Comparison of ENCODE assay signal across 23 cellular contexts in genomic region chr12:64265839-64266238, GRCh38.
"Had no signal": no experiment of that assay in that cellular context is flagged by ENCODE, and none has a peak within 500 bp of the region (broad histone marks: within the 10 kb centered on the region; RNA-seq: fewer than 3 reads in every experiment).

No MANE protein-coding gene starts in this region.

- H3K4me1 ChIP-seq: left lung, parathyroid adenoma had no signal

- H3K79me2 ChIP-seq: parathyroid adenoma had no signal

- H3K36me3 ChIP-seq: left lung, thyroid gland had no signal

- H3K27me3 Mint-ChIP-seq: activated T-cell treated with anti-CD3 and anti-CD28 coated beads, Interleukin-2, amount 50 U/mL, for 24 hours; brain; dendritic cell treated with granulocyte-macrophage colony-stimulating factor and Interleukin-4, amounts not matched to agents 40 ng/mL and 50 ng/mL, for 4 days; naive B cell had no signal

- H3K36me3 Mint-ChIP-seq: brain, naive B cell had no signal

- H3K9ac ChIP-seq: parathyroid adenoma had no signal

- H3K27me3 ChIP-seq: left lung, thyroid gland had no signal

- FAIRE-seq: endometrium had no signal

- DNase-seq: activated CD4-positive, alpha-beta T cell treated with anti-CD3 and anti-CD28 coated beads, Interleukin-2, amount 10 ng/mL, durations not matched to agents 24 days and 14 days; activated naive CD4-positive, alpha-beta T cell; activated T-cell treated with anti-CD3 and anti-CD28 coated beads, Interleukin-2, amount 50 U/mL, for 24 hours; effector CD4-positive, alpha-beta T cell; kidney glomerular epithelial cell; left lung; naive B cell; nucleus accumbens; right cardiac atrium; stimulated activated CD4-positive, alpha-beta T cell treated with anti-CD3 and anti-CD28 coated beads, Interleukin-4, amount 100 ng/mL, for 4 hours; substantia nigra; T1000; thyroid gland had no signal

- H3K9me3 ChIP-seq: left lung, thyroid gland had no signal

- H3K4me1 Mint-ChIP-seq: activated CD4-positive, alpha-beta T cell treated with anti-CD3 and anti-CD28 coated beads, Interleukin-2, amount 10 ng/mL, durations not matched to agents 24 days and 14 days; brain; naive B cell had no signal

- H3K4me3 ChIP-seq: left lung, lung, thyroid gland had no signal

- H3K9me3 Mint-ChIP-seq: activated CD4-positive, alpha-beta T cell treated with anti-CD3 and anti-CD28 coated beads, Interleukin-2, amount 10 ng/mL, durations not matched to agents 24 days and 14 days; activated T-cell treated with anti-CD3 and anti-CD28 coated beads, Interleukin-2, amount 50 U/mL, for 24 hours; activated T-helper 2 cell treated with anti-CD3 and anti-CD28 coated beads, Interferon-gamma antibody, Interleukin-2, Interleukin-4, amounts not matched to agents 10 μg/mL and 5 μg/mL and 100 μg/mL, durations not matched to agents 14 hours and 24 hours and 36 hours; brain; dendritic cell treated with granulocyte-macrophage colony-stimulating factor and Interleukin-4, amounts not matched to agents 40 ng/mL and 50 ng/mL, for 4 days; naive B cell; stimulated activated naive CD8-positive, alpha-beta T cell treated with anti-CD3 and anti-CD28 coated beads, Interleukin-15, Interleukin-2, amounts not matched to agents 100 ng/mL and 50 ng/mL, for 24 hours; T-helper 1 cell treated with Interleukin-12 subunit alpha and Interleukin-12 subunit beta and Interleukin-4 antibody, amounts not matched to agents 30 μg/mL and 1 μg/mL, for 36 hours had no signal

- H3K27ac Mint-ChIP-seq: activated CD4-positive, alpha-beta T cell treated with anti-CD3 and anti-CD28 coated beads, Interleukin-2, amount 10 ng/mL, durations not matched to agents 24 days and 14 days; activated T-cell treated with anti-CD3 and anti-CD28 coated beads, Interleukin-2, amount 50 U/mL, for 24 hours; activated T-helper 2 cell treated with anti-CD3 and anti-CD28 coated beads, Interferon-gamma antibody, Interleukin-2, Interleukin-4, amounts not matched to agents 10 μg/mL and 5 μg/mL and 100 μg/mL, durations not matched to agents 14 hours and 24 hours and 36 hours; brain; dendritic cell treated with granulocyte-macrophage colony-stimulating factor and Interleukin-4, amounts not matched to agents 40 ng/mL and 50 ng/mL, for 4 days; naive B cell; stimulated activated naive CD8-positive, alpha-beta T cell treated with anti-CD3 and anti-CD28 coated beads, Interleukin-15, Interleukin-2, amounts not matched to agents 100 ng/mL and 50 ng/mL, for 24 hours; T-helper 1 cell treated with Interleukin-12 subunit alpha and Interleukin-12 subunit beta and Interleukin-4 antibody, amounts not matched to agents 30 μg/mL and 1 μg/mL, for 36 hours had no signal

- H3K27ac ChIP-seq: left lung, parathyroid adenoma, thyroid gland, VCaP had no signal

- H2AFZ ChIP-seq: parathyroid adenoma had no signal

- H3K4me3 Mint-ChIP-seq: activated CD4-positive, alpha-beta T cell treated with anti-CD3 and anti-CD28 coated beads, Interleukin-2, amount 10 ng/mL, durations not matched to agents 24 days and 14 days; activated T-cell treated with anti-CD3 and anti-CD28 coated beads, Interleukin-2, amount 50 U/mL, for 24 hours; brain; dendritic cell treated with granulocyte-macrophage colony-stimulating factor and Interleukin-4, amounts not matched to agents 40 ng/mL and 50 ng/mL, for 4 days; naive B cell; stimulated activated naive CD8-positive, alpha-beta T cell treated with anti-CD3 and anti-CD28 coated beads, Interleukin-15, Interleukin-2, amounts not matched to agents 100 ng/mL and 50 ng/mL, for 24 hours; T-helper 1 cell treated with Interleukin-12 subunit alpha and Interleukin-12 subunit beta and Interleukin-4 antibody, amounts not matched to agents 30 μg/mL and 1 μg/mL, for 36 hours had no signal

- ATAC-seq: activated CD4-positive, CD25-positive, alpha-beta regulatory T cell treated with anti-CD3 and anti-CD28 coated beads, Interleukin-2, amount 50 U/mL, for 24 hours; left lung; right cardiac atrium had no signal
